16 cellular contexts compared by ENCODE assay signal in genomic region chr18:46407471-46408166, GRCh38.
DNase-seq lines count a peak whose midpoint lies in the region; ATAC-seq and TF ChIP-seq lines count a peak whose summit lies in the region.
"Had no signal": no experiment of that assay in that cellular context is flagged by ENCODE, and none has a peak within 500 bp of the region (broad histone marks: within the 10 kb centered on the region; RNA-seq: fewer than 3 reads in every experiment).

No MANE protein-coding gene starts in this region.

- no peak overlapping the region for H3K27ac ChIP-seq in foreskin keratinocyte
- H3K27ac ChIP-seq in rectal smooth muscle tissue (ENCODE audit: low read depth, low read length), result peak overlapping the region; percentile 59

- DNase-seq in LHCN-M2 (ENCODE audit: low read depth) (peak; percentile 17), astrocyte of the cerebellum (ENCODE audit: low read depth) (peak; percentile 19), foreskin keratinocyte (peak in 1 of 2 donors; percentile 57), NOMO-1 treated with DMSO at 0.1 percent for 48 hours (lab: John Stamatoyannopoulos, UW; ENCODE audit: unreplicated experiment) (no peak)
- DNase-seq in T-helper 2 cell treated with Interferon-gamma antibody and Interleukin-4, amounts not matched to agents 5 μg/mL and 100 μg/mL, for 36 hours (ENCODE audit: low spot score), result no peak
- DNase-seq: activated CD4-positive, alpha-beta T cell treated with anti-CD3 and anti-CD28 coated beads for 4 hours; activated gamma-delta T cell; CD4-positive, alpha-beta T cell; GDM1; HCEC 1CT; MM.1S; naive thymus-derived CD8-positive, alpha-beta T cell had no signal

- H3K36me3 ChIP-seq in rectal smooth muscle tissue (ENCODE audit: control insufficient read depth, insufficient read depth, low read length), result no peaks in the 10 kb centered on the region

- no peaks in the 10 kb centered on the region for H3K36me3 Mint-ChIP-seq in T-helper 2 cell treated with Interferon-gamma antibody and Interleukin-4, amounts not matched to agents 5 μg/mL and 100 μg/mL, for 36 hours (ENCODE audit: low read depth)
- H3K36me3 Mint-ChIP-seq: naive thymus-derived CD8-positive, alpha-beta T cell had no signal

- TF ChIP-seq CTCF in astrocyte of the cerebellum (IDR thresholded peaks at IDR 0.05; ENCODE audit: low read depth, low read length, missing control alignments) (no peak), foreskin keratinocyte (conservative IDR thresholded peaks at IDR 0.05) (no peak)

- no peak overlapping the region for H3K4me3 Mint-ChIP-seq in T-helper 2 cell treated with Interferon-gamma antibody and Interleukin-4, amounts not matched to agents 5 μg/mL and 100 μg/mL, for 36 hours
- H3K4me3 Mint-ChIP-seq: CD4-positive, alpha-beta T cell; dendritic cell treated with granulocyte-macrophage colony-stimulating factor and Interleukin-4, amounts not matched to agents 40 ng/mL and 50 ng/mL, for 4 days; naive thymus-derived CD8-positive, alpha-beta T cell had no signal

- H3K4me1 Mint-ChIP-seq in T-helper 2 cell treated with Interferon-gamma antibody and Interleukin-4, amounts not matched to agents 5 μg/mL and 100 μg/mL, for 36 hours (ENCODE audit: low read depth), result no peaks in the 10 kb centered on the region

- H3K27me3 ChIP-seq in foreskin keratinocyte, result no peaks in the 10 kb centered on the region
- H3K27me3 ChIP-seq in rectal smooth muscle tissue (ENCODE audit: control insufficient read depth, insufficient read depth, low read length), result peaks cover 3% of the 10 kb centered on the region

- no peak overlapping the region for H3K9ac ChIP-seq in rectal smooth muscle tissue (ENCODE audit: low read length)

- H3K27me3 Mint-ChIP-seq in T-helper 2 cell treated with Interferon-gamma antibody and Interleukin-4, amounts not matched to agents 5 μg/mL and 100 μg/mL, for 36 hours (ENCODE audit: low read depth), result no peaks in the 10 kb centered on the region
- H3K27me3 Mint-ChIP-seq: CD4-positive, alpha-beta T cell had no signal

- H3K4me1 ChIP-seq in foreskin keratinocyte (no peaks in the 10 kb centered on the region), rectal smooth muscle tissue (ENCODE audit: control insufficient read depth, insufficient read depth, low read length) (peaks cover 25% of the 10 kb centered on the region)

- H3K4me3 ChIP-seq in astrocyte of the cerebellum (ENCODE audit: low read depth, low read length) (no peak overlapping the region), rectal smooth muscle tissue (ENCODE audit: low read length) (no peak overlapping the region)

- no peak overlapping the region for H3K27ac Mint-ChIP-seq in T-helper 2 cell treated with Interferon-gamma antibody and Interleukin-4, amounts not matched to agents 5 μg/mL and 100 μg/mL, for 36 hours
- H3K27ac Mint-ChIP-seq: CD4-positive, alpha-beta T cell; dendritic cell treated with granulocyte-macrophage colony-stimulating factor and Interleukin-4, amounts not matched to agents 40 ng/mL and 50 ng/mL, for 4 days; naive thymus-derived CD8-positive, alpha-beta T cell had no signal

- in situ Hi-C loops in astrocyte of the cerebellum (cut with HindIII; ENCODE audit: low sequenced_read_pairs), result no loop called here

- peak; percentile 69 for ATAC-seq in foreskin keratinocyte
- ATAC-seq in GM18909 (IDR thresholded peaks at IDR 0.05; ENCODE audit: poor library complexity, unreplicated experiment), result no peak
- no peak for ATAC-seq in GM18867 (IDR thresholded peaks at IDR 0.05; ENCODE audit: unreplicated experiment)
- ATAC-seq: naive thymus-derived CD8-positive, alpha-beta T cell had no signal

- H3K9me3 Mint-ChIP-seq in T-helper 2 cell treated with Interferon-gamma antibody and Interleukin-4, amounts not matched to agents 5 μg/mL and 100 μg/mL, for 36 hours, result no peaks in the 10 kb centered on the region
- H3K9me3 Mint-ChIP-seq: CD4-positive, alpha-beta T cell; dendritic cell treated with granulocyte-macrophage colony-stimulating factor and Interleukin-4, amounts not matched to agents 40 ng/mL and 50 ng/mL, for 4 days; naive thymus-derived CD8-positive, alpha-beta T cell had no signal

Comparison
In these comparisons a context has a peak if more than half of its experiments do, and no peak if none do; other contexts are left out.
1. DNase-seq: peak in LHCN-M2 (single experiment) and astrocyte of the cerebellum (single experiment); none in T-helper 2 cell treated with Interferon-gamma antibody and Interleukin-4, amounts not matched to agents 5 μg/mL and 100 μg/mL, for 36 hours (single experiment) and NOMO-1 treated with DMSO at 0.1 percent for 48 hours (single experiment).